In the genomic region with DNA sequence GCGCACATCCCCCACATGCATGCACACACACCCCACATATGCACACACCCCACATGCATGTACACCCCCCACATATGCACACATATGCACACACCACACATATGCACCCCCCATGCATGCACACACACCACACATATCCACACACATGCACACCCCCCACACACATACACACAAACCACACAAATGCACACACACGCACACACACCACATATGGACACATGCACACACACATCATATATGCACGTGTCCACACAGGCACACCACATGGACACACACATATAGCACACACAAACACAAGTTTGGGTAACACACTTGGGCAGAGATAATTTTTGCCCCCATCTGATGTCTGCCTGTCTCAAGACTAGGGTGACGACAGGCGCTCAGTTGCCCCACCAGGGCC, we compare ENCODE assay signal across 1 cellular context.
TF ChIP-seq lines count a peak whose summit lies in the region.

No MANE protein-coding gene starts in this region.

TF ChIP-seq in HEK293, 187 proteins besides CTCF, POLR2A, EP300 and RAD21:
- TF ChIP-seq, protein P1, sequence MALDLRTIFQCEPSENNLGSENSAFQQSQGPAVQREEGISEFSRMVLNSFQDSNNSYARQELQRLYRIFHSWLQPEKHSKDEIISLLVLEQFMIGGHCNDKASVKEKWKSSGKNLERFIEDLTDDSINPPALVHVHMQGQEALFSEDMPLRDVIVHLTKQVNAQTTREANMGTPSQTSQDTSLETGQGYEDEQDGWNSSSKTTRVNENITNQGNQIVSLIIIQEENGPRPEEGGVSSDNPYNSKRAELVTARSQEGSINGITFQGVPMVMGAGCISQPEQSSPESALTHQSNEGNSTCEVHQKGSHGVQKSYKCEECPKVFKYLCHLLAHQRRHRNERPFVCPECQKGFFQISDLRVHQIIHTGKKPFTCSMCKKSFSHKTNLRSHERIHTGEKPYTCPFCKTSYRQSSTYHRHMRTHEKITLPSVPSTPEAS (tag by site-specific recombination; IDR thresholded peaks at IDR 0.05), result peak; percentile 69
- TF ChIP-seq, protein P2, sequence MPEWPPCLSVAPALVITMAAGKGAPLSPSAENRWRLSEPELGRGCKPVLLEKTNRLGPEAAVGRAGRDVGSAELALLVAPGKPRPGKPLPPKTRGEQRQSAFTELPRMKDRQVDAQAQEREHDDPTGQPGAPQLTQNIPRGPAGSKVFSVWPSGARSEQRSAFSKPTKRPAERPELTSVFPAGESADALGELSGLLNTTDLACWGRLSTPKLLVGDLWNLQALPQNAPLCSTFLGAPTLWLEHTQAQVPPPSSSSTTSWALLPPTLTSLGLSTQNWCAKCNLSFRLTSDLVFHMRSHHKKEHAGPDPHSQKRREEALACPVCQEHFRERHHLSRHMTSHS (tag by site-specific recombination; IDR thresholded peaks at IDR 0.05), result no peak
- TF ChIP-seq ZNF133 (tag by site-specific recombination; IDR thresholded peaks at IDR 0.05), result no peak
- TF ChIP-seq ZBTB20 (tag by site-specific recombination; IDR thresholded peaks at IDR 0.05), result no peak
- no peak for TF ChIP-seq YY2 (tag by site-specific recombination; IDR thresholded peaks at IDR 0.05)
- TF ChIP-seq ZXDB (tag by site-specific recombination; IDR thresholded peaks at IDR 0.05), result no peak
- TF ChIP-seq GLIS2 (tag by site-specific recombination; IDR thresholded peaks at IDR 0.05), result peak; percentile 46
- TF ChIP-seq WT1 (tag by site-specific recombination; IDR thresholded peaks at IDR 0.05), result no peak
- no peak for TF ChIP-seq ZNF341 (tag by site-specific recombination; IDR thresholded peaks at IDR 0.05; ENCODE audit: low read depth)
